ENCODE assay signal across 12 cellular contexts in the genomic region with DNA sequence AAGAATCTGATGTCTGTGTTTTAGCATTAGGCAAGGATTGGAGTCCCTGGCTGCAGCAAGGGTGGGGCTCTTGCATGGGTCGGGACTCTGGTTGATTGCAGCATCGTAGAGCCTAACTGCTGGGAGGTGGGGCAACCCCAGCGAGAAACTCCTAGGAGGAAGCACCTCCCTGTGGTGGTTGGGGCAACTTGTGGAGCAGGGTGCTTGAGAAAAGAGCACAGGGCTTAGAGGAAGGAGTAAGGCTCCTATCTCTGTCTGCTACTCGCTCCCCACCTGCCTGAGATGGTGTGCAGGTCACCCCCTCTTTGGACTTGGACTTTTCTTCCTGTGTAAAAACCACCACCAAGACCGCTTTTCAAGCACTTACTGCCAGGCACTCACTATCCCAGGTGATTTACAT. TPM values are rescaled to one million over a fixed set of nuclear protein-coding genes. Genes with fewer than 3 reads are reported as not detected.
DNase-seq lines count a peak whose midpoint lies in the region; ATAC-seq and TF ChIP-seq lines count a peak whose summit lies in the region.
"Had no signal": no experiment of that assay in that cellular context is flagged by ENCODE, and none has a peak within 500 bp of the region (broad histone marks: within the 10 kb centered on the region; RNA-seq: fewer than 3 reads in every experiment).

No MANE protein-coding gene starts in this region.

- CTCF ChIA-PET in RWPE1 (lab: Yijun Ruan, JAX) = no interaction called here

- ATAC-seq in GM18867 (IDR thresholded peaks at IDR 0.05; ENCODE audit: unreplicated experiment) (peak; percentile 40), psoas muscle (peak in 3 of 4 donors; percentile 31 to 48 (median 37)), GM18511 (IDR thresholded peaks at IDR 0.05; ENCODE audit: unreplicated experiment) (no peak)

- H3K27ac ChIP-seq in RWPE1 = peak overlapping the region; percentile 68
- no peak overlapping the region for H3K27ac ChIP-seq in psoas muscle
- H3K27ac ChIP-seq in WERI-Rb-1 = no peak overlapping the region

- POLR2A ChIA-PET in RWPE1 (lab: Yijun Ruan, JAX; ENCODE audit: low non-redundant PET) = no interaction called here

- 78 to 87% (median 79%) methylated on average over 5 of the region's 5 CpGs for WGBS in psoas muscle, 3 donors

- no peak for TF ChIP-seq CTCF in RWPE1 (conservative IDR thresholded peaks at IDR 0.05; ENCODE audit: low read depth)
- TF ChIP-seq CTCF in fibroblast of the aortic adventitia (IDR thresholded peaks at IDR 0.05; ENCODE audit: insufficient read depth, low read length) = no peak
- no peak for TF ChIP-seq CTCF in psoas muscle (IDR thresholded peaks at IDR 0.05)
- TF ChIP-seq CTCF in WERI-Rb-1 (IDR thresholded peaks at IDR 0.05; ENCODE audit: low read depth, low read length) = no peak

- H3K27me3 ChIP-seq in psoas muscle (ENCODE audit: insufficient read depth in 3 of 3, low read length in 2 of 3) (no peaks in the 10 kb centered on the region), WERI-Rb-1 (ENCODE audit: insufficient read depth, low read depth, severe bottlenecking) (no peaks in the 10 kb centered on the region)

- peaks cover 28% of the 10 kb centered on the region for H3K4me1 ChIP-seq in psoas muscle

- H3K4me3 ChIP-seq in fibroblast of the aortic adventitia (ENCODE audit: low read depth, low read length) (no peak overlapping the region), psoas muscle (no peak overlapping the region), WERI-Rb-1 (ENCODE audit: low read depth, low read length) (no peak overlapping the region)

- DNase-seq in RWPE1 (ENCODE audit: low spot score) = no peak
- DNase-seq in fibroblast of the aortic adventitia (ENCODE audit: low read depth) = peak; percentile 43
- peak in 1 of 2 donors; percentile 56 for DNase-seq in psoas muscle
- DNase-seq in NCI-H524 treated with DMSO at 0.1 percent for 48 hours (lab: John Stamatoyannopoulos, UW) = no peak
- DNase-seq in posterior cingulate gyrus = no peak
- DNase-seq in WERI-Rb-1 = no peak
- DNase-seq: activated naive CD4-positive, alpha-beta T cell treated with anti-CD3 and anti-CD28 coated beads for 36 hours; DMS79 treated with DMSO at 0.1 percent for 48 hours; NCI-H226; retina had no signal

- no peaks in the 10 kb centered on the region for H3K9me3 ChIP-seq in psoas muscle
- no peaks in the 10 kb centered on the region for H3K9me3 ChIP-seq in WERI-Rb-1 (ENCODE audit: severe bottlenecking)

- H3K36me3 ChIP-seq in psoas muscle (ENCODE audit: insufficient read depth in 1 of 2, low read depth in 1 of 2) (peaks cover 0 to 10% of the 10 kb centered on the region in 2 donors), WERI-Rb-1 (peaks cover 24% of the 10 kb centered on the region)

- intact Hi-C loops in psoas muscle (cut with DNase I) (no loop called here), posterior cingulate gyrus (cut with DNase I) (no loop called here)

RNA-seq across cellular contexts. Expression of gene SREBF2, which starts 15.6 kb away (rescaled TPM):
- 52.8 and 112 TPM in 2 replicates for total RNA-seq in fibroblast of the aortic adventitia (ENCODE audit: low replicate concordance)
- 10 to 100 TPM; 36.3 to 47.0 (median 43.6) TPM for total RNA-seq in psoas muscle
- polyA plus RNA-seq in psoas muscle = 10 to 100 TPM; 21.0 to 24.1 (median 23.8) TPM

RNA-seq across cellular contexts. Expression of gene CCDC134, which starts 48.0 kb away (rescaled TPM):
- 5.7 and 8.1 TPM in 2 replicates for total RNA-seq in fibroblast of the aortic adventitia (ENCODE audit: low replicate concordance)
- 1 to 10 TPM; 2.8 to 7.7 (median 5.5) TPM for total RNA-seq in psoas muscle
- 1 to 10 TPM; 2.2 to 7.8 (median 3.9) TPM for polyA plus RNA-seq in psoas muscle
